In the genomic region with DNA sequence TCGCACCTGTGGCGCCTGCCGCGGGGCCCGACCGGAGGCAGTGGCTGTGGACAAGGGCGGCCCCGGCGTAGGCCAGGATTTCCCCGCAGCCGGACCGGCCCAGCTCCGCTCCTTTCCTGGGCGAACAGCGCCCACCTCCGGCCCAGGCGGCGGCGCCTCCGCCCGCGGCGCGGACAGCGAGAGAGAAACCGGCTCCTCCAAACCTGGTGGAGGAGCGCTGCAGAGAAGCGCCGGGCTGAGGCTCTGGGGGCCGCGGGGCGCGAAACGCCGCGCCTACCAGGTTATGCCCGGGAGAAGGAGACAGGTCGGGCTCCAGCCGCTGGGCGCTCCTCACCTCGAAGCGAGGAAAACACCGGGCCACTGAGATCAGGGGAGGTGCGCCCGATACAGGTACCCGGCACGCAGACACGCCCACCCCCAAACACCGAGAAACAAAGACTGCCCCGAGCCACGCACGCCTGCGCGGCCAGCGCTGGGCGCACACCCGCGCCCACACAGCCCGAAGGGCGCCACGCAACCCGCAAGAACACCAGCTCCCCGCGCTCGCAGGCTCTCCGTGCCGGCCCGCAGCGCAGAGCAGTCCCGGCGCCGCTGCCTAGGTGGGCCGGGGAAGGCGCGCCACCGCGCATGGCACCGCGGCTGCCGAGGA, we compare ENCODE assay signal across 8 cellular contexts. TPM values are rescaled to one million over a fixed set of nuclear protein-coding genes. Genes with fewer than 3 reads are reported as not detected.
A peak's percentile ranks its signal among the peaks of the same experiment; 100 is the strongest.
DNase-seq lines count a peak whose midpoint lies in the region; TF ChIP-seq lines count a peak whose summit lies in the region.

No MANE protein-coding gene starts in this region.

- DNase-seq in DMS53 treated with DMSO at 0.1 percent for 48 hours (lab: John Stamatoyannopoulos, UW; ENCODE audit: unreplicated experiment) (peak; percentile 6), dorsolateral prefrontal cortex (peak in 9 of 10 donors; percentile 27 to 83 (median 57)), mesothelial cell of epicardium (ENCODE audit: low spot score in 2 of 2, unreplicated experiment in 2 of 2) (peak in 1 of 2 experiments; percentile 76), ascending aorta (ENCODE audit: low spot score in 2 of 2) (no peak), BE2C (no peak), T-helper 2 cell (no peak)
- no peak for DNase-seq in stimulated activated naive CD4-positive, alpha-beta T cell (lab: John Stamatoyannopoulos, UW)

- no peak overlapping the region for H3K27ac Mint-ChIP-seq in mesothelial cell of epicardium

- H3K27me3 ChIP-seq in HUES48 (ENCODE audit: control insufficient read depth, insufficient read depth, low read length) = peaks cover 84% of the 10 kb centered on the region
- peaks cover 0 to 3% (median 0%) of the 10 kb centered on the region in 45 donors for H3K27me3 ChIP-seq in dorsolateral prefrontal cortex
- peaks cover 11% of the 10 kb centered on the region for H3K27me3 ChIP-seq in ascending aorta
- H3K27me3 ChIP-seq in BE2C = peaks cover 6% of the 10 kb centered on the region

- H3K27me3 Mint-ChIP-seq in mesothelial cell of epicardium (ENCODE audit: low read depth) = peaks cover 86% of the 10 kb centered on the region

- H3K27ac ChIP-seq in HUES48 (ENCODE audit: low read depth, low read length) (no peak overlapping the region), dorsolateral prefrontal cortex (peak overlapping the region in 56 of 59 donors; percentile 5 to 99 (median 79)), ascending aorta (no peak overlapping the region)

- H3K9me3 ChIP-seq in HUES48 (ENCODE audit: control insufficient read depth, insufficient read depth, low read length) (no peaks in the 10 kb centered on the region), ascending aorta (no peaks in the 10 kb centered on the region), BE2C (peaks cover 3% of the 10 kb centered on the region; the same call in 1 of the 2 replicates)

- H3K4me3 ChIP-seq in HUES48 (ENCODE audit: low read depth, low read length) (peak overlapping the region; percentile 63), dorsolateral prefrontal cortex (peak overlapping the region in 57 of 59 donors; percentile 7 to 91 (median 41)), ascending aorta (peak overlapping the region in 1 of 2 donors; percentile 35), BE2C (ENCODE audit: low read depth, low read length) (no peak overlapping the region)

- no peaks in the 10 kb centered on the region for H3K36me3 Mint-ChIP-seq in mesothelial cell of epicardium

- H3K9ac ChIP-seq in HUES48 (ENCODE audit: low read depth, low read length) = no peak overlapping the region

- no peaks in the 10 kb centered on the region for H3K36me3 ChIP-seq in HUES48 (ENCODE audit: control insufficient read depth, insufficient read depth, low read length)
- H3K36me3 ChIP-seq in ascending aorta = no peaks in the 10 kb centered on the region
- H3K36me3 ChIP-seq in BE2C = peaks cover 24% of the 10 kb centered on the region

- H3K4me1 ChIP-seq in HUES48 (ENCODE audit: control insufficient read depth, insufficient read depth, low read length) = peaks cover 8% of the 10 kb centered on the region; the same call in 1 of the 2 replicates
- peaks cover 6 to 16% of the 10 kb centered on the region in 2 donors for H3K4me1 ChIP-seq in ascending aorta
- peaks cover 21% of the 10 kb centered on the region for H3K4me1 ChIP-seq in BE2C

- intact Hi-C loops in dorsolateral prefrontal cortex (cut with DNase I) = loop anchor here in 1 of 2 donors (5.0 kb wide), 1 partner anchor 181 kb away; no protein-coding TSS in a partner anchor
- intact Hi-C loops in ascending aorta (cut with DNase I) = no loop called here

- peaks cover 17% of the 10 kb centered on the region for H3K4me1 Mint-ChIP-seq in mesothelial cell of epicardium

- H3K9me3 Mint-ChIP-seq in mesothelial cell of epicardium = no peaks in the 10 kb centered on the region

- TF ChIP-seq CTCF in dorsolateral prefrontal cortex (IDR thresholded peaks at IDR 0.05 in 54 of 56, conservative IDR thresholded peaks at IDR 0.05 in 2 of 56; ENCODE audit: low read depth in 1 of 56, partially characterized antibody in 56 of 56) (peak in 55 of 56 donors; percentile 37 to 81 (median 61)), mesothelial cell of epicardium (IDR thresholded peaks at IDR 0.05; ENCODE audit: unreplicated experiment) (peak; percentile 39), ascending aorta (IDR thresholded peaks at IDR 0.05) (peak in 1 of 3 experiments; percentile 38), BE2C (IDR thresholded peaks at IDR 0.05; ENCODE audit: low read depth, low read length) (no peak)

- peak overlapping the region; percentile 59 for H3K4me3 Mint-ChIP-seq in mesothelial cell of epicardium

RNA-seq across cellular contexts. Expression of a gene that starts 3.3 kb away (rescaled TPM):
- total RNA-seq in dorsolateral prefrontal cortex (10 to 100 TPM; 34.8 to 69.0 (median 50.5) TPM), mesothelial cell of epicardium (0.11 to 0.54 TPM (median 0.22 TPM) in 3 replicates), ascending aorta (1.4 TPM)
- 55.8 TPM for polyA plus RNA-seq in BE2C (2012; ENCODE audit: insufficient read depth, insufficient read length, low read depth)

Comparison
In these comparisons a context has a peak if more than half of its experiments do, and no peak if none do; other contexts are left out.
1. DNase-seq: peak in DMS53 treated with DMSO at 0.1 percent for 48 hours (single experiment) and dorsolateral prefrontal cortex (9 of 10); none in ascending aorta (0 of 2), BE2C (single experiment), stimulated activated naive CD4-positive, alpha-beta T cell (0 of 6) and T-helper 2 cell (0 of 5).
2. H3K27ac ChIP-seq: peak in dorsolateral prefrontal cortex (56 of 59); none in HUES48 (single experiment) and ascending aorta (0 of 2).
3. RNA of a gene that starts 3.3 kb away (total RNA-seq): 34.8 to 69.0 TPM in dorsolateral prefrontal cortex; 1.4 TPM in ascending aorta (single experiment) and 0.11 to 0.54 TPM in mesothelial cell of epicardium; every median in the first group is over 10 times any median in the second.